In the genomic region with DNA sequence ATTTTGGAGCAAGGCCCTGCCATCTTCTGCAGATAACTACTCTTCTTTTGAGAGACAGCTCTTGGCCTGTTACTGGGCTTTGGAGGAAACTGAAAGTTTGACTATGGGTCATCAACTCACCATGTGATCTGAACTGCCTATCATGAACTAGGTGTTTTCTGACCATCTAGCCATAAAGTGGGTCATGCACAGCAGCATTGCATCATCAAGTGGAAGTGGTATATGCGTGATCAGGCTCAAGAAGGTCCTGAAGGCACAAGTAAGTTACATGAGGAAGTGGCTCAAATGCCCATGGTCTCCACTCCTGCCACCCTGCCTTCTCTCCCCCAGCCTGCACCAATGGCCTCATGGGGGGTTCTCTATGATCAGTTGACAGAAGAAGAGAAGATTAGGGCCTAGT, we compare ENCODE assay signal across 11 cellular contexts. TPM values are rescaled to one million over a fixed set of nuclear protein-coding genes. Genes with fewer than 3 reads are reported as not detected.
"Had no signal": no experiment of that assay in that cellular context is flagged by ENCODE, and none has a peak within 500 bp of the region (broad histone marks: within the 10 kb centered on the region; RNA-seq: fewer than 3 reads in every experiment).

No MANE protein-coding gene starts in this region.

RNA-seq across cellular contexts. Expression of gene RNASE9, which starts 9.9 kb away (rescaled TPM):
- total RNA-seq: HT1080, LHCN-M2, MCF 10A, OCI-LY7, PC-9, Peyer's patch, Right ventricle myocardium inferior, RPMI7951, SJCRH30, T-helper 17 cell had no signal
- polyA plus RNA-seq: IgD-negative memory B cell had no signal

RNA-seq across cellular contexts. Expression of gene RNASE11, which starts 17.1 kb away (rescaled TPM):
- total RNA-seq: HT1080, LHCN-M2, MCF 10A, OCI-LY7, PC-9, Peyer's patch, Right ventricle myocardium inferior, RPMI7951, SJCRH30, T-helper 17 cell had no signal
- polyA plus RNA-seq: IgD-negative memory B cell had no signal

RNA-seq across cellular contexts. Expression of gene RNASE12, which starts 20.4 kb away (rescaled TPM):
- total RNA-seq: HT1080, LHCN-M2, MCF 10A, OCI-LY7, PC-9, Peyer's patch, Right ventricle myocardium inferior, RPMI7951, SJCRH30, T-helper 17 cell had no signal
- polyA plus RNA-seq: IgD-negative memory B cell had no signal
